Comparison of ENCODE assay signal across 8 cellular contexts in the genomic region with DNA sequence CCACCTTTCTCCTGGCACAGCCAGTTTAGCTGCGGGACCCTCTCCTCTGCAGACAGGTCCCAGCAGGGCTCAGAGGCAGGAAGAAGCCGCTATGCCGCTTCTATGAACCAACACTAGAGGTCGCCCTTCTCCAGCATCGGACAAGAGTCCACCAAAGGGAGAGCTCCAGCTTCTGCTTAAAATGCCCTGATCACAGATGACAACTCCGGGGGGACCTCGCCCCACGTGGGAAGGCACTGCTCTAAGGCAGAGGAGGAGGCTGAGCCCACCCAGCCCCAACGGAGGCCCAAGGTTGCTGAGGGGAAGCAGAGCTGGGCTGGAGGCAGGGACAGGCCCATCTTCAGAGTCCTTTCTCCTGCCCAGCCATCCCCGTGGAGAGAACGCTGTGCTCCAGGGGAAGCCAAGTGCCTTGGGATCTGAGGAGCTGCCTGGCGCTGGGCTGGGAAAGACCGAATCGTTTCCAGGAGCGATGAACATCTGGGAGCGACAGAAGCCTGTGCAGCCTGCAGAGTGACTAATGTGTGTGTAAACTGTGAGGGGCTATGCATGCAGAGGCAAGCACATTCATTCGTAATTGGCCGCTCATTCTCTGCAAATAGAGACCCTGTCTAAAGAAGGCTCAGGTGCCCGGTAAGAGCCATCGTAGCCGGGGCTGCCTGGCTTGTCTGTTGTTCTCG. TPM values are rescaled to one million over a fixed set of nuclear protein-coding genes. Genes with fewer than 3 reads are reported as not detected.
DNase-seq lines count a peak whose midpoint lies in the region; ATAC-seq, FAIRE-seq and TF ChIP-seq lines count a peak whose summit lies in the region.

No MANE protein-coding gene starts in this region.

- H3K36me3 ChIP-seq in WERI-Rb-1 (no peaks in the 10 kb centered on the region), HepG2 (replicated peaks in 1 of 2; ENCODE audit: control insufficient read depth in 1 of 2, insufficient read depth in 2 of 2, low read length in 2 of 2) (no peaks in the 10 kb centered on the region)

- H3K9me3 ChIP-seq in WERI-Rb-1 (ENCODE audit: severe bottlenecking), result no peaks in the 10 kb centered on the region
- H3K9me3 ChIP-seq in HepG2 (ENCODE audit: low read length), result no peaks in the 10 kb centered on the region

- peak; percentile 73 for ATAC-seq in HG03103 (IDR thresholded peaks at IDR 0.05; ENCODE audit: low read depth, unreplicated experiment)
- ATAC-seq in HepG2, result peak; percentile 89

- H3K9ac ChIP-seq in HepG2 (ENCODE audit: insufficient read depth, low read depth, low read length), result no peak overlapping the region

- H2AFZ ChIP-seq in HepG2 (ENCODE audit: low read length), result no peak overlapping the region

- no peaks in the 10 kb centered on the region for H3K27me3 ChIP-seq in WERI-Rb-1 (ENCODE audit: insufficient read depth, low read depth, severe bottlenecking)
- no peaks in the 10 kb centered on the region; a peak in 1 of 5 replicates for H3K27me3 ChIP-seq in HepG2 (ENCODE audit: control insufficient read depth in 1 of 2, insufficient read depth in 2 of 2, low read length in 2 of 2)

- H3K27ac ChIP-seq in WERI-Rb-1 (peak overlapping the region; percentile 81), HepG2 (ENCODE audit: extremely low read length, insufficient read depth, low read length) (peak overlapping the region; percentile 6)

- no peak for FAIRE-seq in HepG2 (lab: Jason Lieb, UNC)

- TF ChIP-seq CTCF in GM13976 (IDR thresholded peaks at IDR 0.05; ENCODE audit: borderline replicate concordance, control extremely low read depth, extremely low read depth, insufficient read depth, missing control alignments) (peak; percentile 68), WERI-Rb-1 (IDR thresholded peaks at IDR 0.05; ENCODE audit: low read depth, low read length) (peak; percentile 80), HepG2 (CRISPR knock-in tag; IDR thresholded peaks at IDR 0.05) (peak; percentile 96)

- POLR2A ChIA-PET in HepG2 (lab: Yijun Ruan, JAX), result interaction anchor here (1.1 to 2.5 kb wide), 3 partner anchors 9 to 26 kb away, joined by 3 to 26 read pairs (median 8); no protein-coding TSS in a partner anchor

- peak; percentile 81 for TF ChIP-seq RAD21 in HepG2 (CRISPR knock-in tag; IDR thresholded peaks at IDR 0.05)

- BruUV-seq in HepG2 (replicated peaks; lab: Mats Ljungman, UMichigan), result no TSS peak

- peak; percentile 94 for DNase-seq in GM13976 (ENCODE audit: low spot score)
- peak; percentile 75 for DNase-seq in WERI-Rb-1
- DNase-seq in cerebellum (ENCODE audit: low spot score), result peak; percentile 89
- DNase-seq in HepG2 (ENCODE audit: low spot score), result peak; percentile 70
- peak; percentile 46 to 61 (median 51) for DNase-seq in stimulated activated CD4-positive, alpha-beta T cell treated with anti-CD3 and anti-CD28 coated beads, TNF-alpha, amount 100 ng/mL, for 1 hour (ENCODE audit: low read depth in 3 of 3, low spot score in 1 of 3)
- no peak for DNase-seq in NCI-H510A treated with DMSO at 0.1 percent for 48 hours (lab: John Stamatoyannopoulos, UW)
- no peak for DNase-seq in SIG-M5 treated with dmso at 0.1 percent for 504 hours (lab: John Stamatoyannopoulos, UW; ENCODE audit: unreplicated experiment)

- CTCF ChIA-PET in HepG2 (lab: Yijun Ruan, JAX; ENCODE audit: low intra/inter-chr PET ratio, low total read pairs), result no interaction called here

- in situ Hi-C loops in GM13976 (cut with MboI; ENCODE audit: low sequenced_read_pairs, unreplicated experiment) (no loop called here), HepG2 (cut with HindIII; ENCODE audit: extremely low pct_ligation_motif_present, low pct_unique_long_range_greater_than_20kb) (no loop called here)

- H3K79me2 ChIP-seq in HepG2 (ENCODE audit: insufficient read depth, low read length), result no peaks in the 10 kb centered on the region

- intact Hi-C loops in HepG2 (cut with micrococcal nuclease; ENCODE audit: unreplicated experiment), result no loop called here

- H3K4me3 ChIP-seq in WERI-Rb-1 (ENCODE audit: low read depth, low read length), result no peak overlapping the region
- peak overlapping the region in 1 of 3 experiments; percentile 27; a peak in 1 of 6 replicates for H3K4me3 ChIP-seq in HepG2 (replicated peaks in 1 of 3; ENCODE audit: insufficient read depth in 1 of 3, low read depth in 2 of 3, low read length in 3 of 3)

- peak overlapping the region; percentile 51 for H3K4me2 ChIP-seq in HepG2 (ENCODE audit: low read depth, low read length)

- TF ChIP-seq EP300 in HepG2 (IDR thresholded peaks at IDR 0.05; ENCODE audit: low read depth in 2 of 2, low read length in 2 of 2), result no peak
- no peak for TF ChIP-seq EP300 in HepG2 (CRISPR knock-in tag; IDR thresholded peaks at IDR 0.05; ENCODE audit: borderline replicate concordance)

- 63% methylated on average over 16 of the region's 22 CpGs for WGBS in HepG2 (ENCODE audit: low lambda C conversion rate)

- peaks cover 54% of the 10 kb centered on the region for H3K4me1 ChIP-seq in HepG2 (ENCODE audit: insufficient read depth, low read length)

- no peak for TF ChIP-seq POLR2A in HepG2 (IDR thresholded peaks at IDR 0.05; ENCODE audit: insufficient read depth in 1 of 2, low read depth in 2 of 2, low read length in 2 of 2)

- no peaks in the 10 kb centered on the region for H4K20me1 ChIP-seq in HepG2 (ENCODE audit: insufficient read depth, low read length)

TF ChIP-seq in HepG2, 621 proteins besides CTCF, POLR2A, EP300 and RAD21 (continues in another document):
- no peak for TF ChIP-seq DNMT1 (CRISPR knock-in tag; IDR thresholded peaks at IDR 0.05)
- TF ChIP-seq CCAR2 (optimal IDR thresholded peaks at IDR 0.05; ENCODE audit: low read depth, low read length), result no peak
- no peak for TF ChIP-seq ATF7-NPFF (CRISPR knock-in tag; IDR thresholded peaks at IDR 0.05; ENCODE audit: low read depth)
- TF ChIP-seq SIX4 (CRISPR knock-in tag; IDR thresholded peaks at IDR 0.05), result no peak
- no peak for TF ChIP-seq TSC22D2 (CRISPR knock-in tag; IDR thresholded peaks at IDR 0.05; ENCODE audit: borderline replicate concordance)
- TF ChIP-seq MLLT10 (CRISPR knock-in tag; IDR thresholded peaks at IDR 0.05), result no peak
- TF ChIP-seq TGIF2 (CRISPR knock-in tag; IDR thresholded peaks at IDR 0.05), result no peak
- TF ChIP-seq GPN1 (CRISPR knock-in tag; IDR thresholded peaks at IDR 0.05; ENCODE audit: borderline replicate concordance), result no peak
- no peak for TF ChIP-seq STAT5B (CRISPR knock-in tag; IDR thresholded peaks at IDR 0.05)
- TF ChIP-seq SMARCC2 (IDR thresholded peaks at IDR 0.05), result no peak
- TF ChIP-seq XRCC5 (optimal IDR thresholded peaks at IDR 0.05; ENCODE audit: low read length), result peak; percentile 78
- TF ChIP-seq STAT6 (CRISPR knock-in tag; IDR thresholded peaks at IDR 0.05; ENCODE audit: borderline replicate concordance), result no peak

RNA-seq across cellular contexts. Expression of gene BDH1, which starts 43.5 kb away (rescaled TPM):
- total RNA-seq in cerebellum (15.3 TPM), HepG2 (2016; rRNA removed; fragmentation: Illumina TruSeq; extraction: Trizol) (21.2 and 26.9 TPM in 2 replicates)
- 3.3 and 3.6 TPM in 2 replicates for total RNA-seq in HepG2 (2016; cell fraction: cytosol; rRNA removed; fragmentation: Illumina TruSeq; extraction: Trizol; ENCODE audit: low read depth)
- total RNA-seq in HepG2 (2016; cell fraction: insoluble cytoplasmic fraction; rRNA removed; fragmentation: Illumina TruSeq; extraction: Trizol), result 21.4 and 23.7 TPM in 2 replicates
- 5.1 and 6.3 TPM in 2 replicates for total RNA-seq in HepG2 (2016; cell fraction: membrane; rRNA removed; fragmentation: Illumina TruSeq; extraction: Trizol)
- total RNA-seq in HepG2 (2016; cell fraction: nucleus; rRNA removed; fragmentation: Illumina TruSeq; extraction: Trizol), result 21.5 and 22.1 TPM in 2 replicates
- polyA plus RNA-seq in HepG2 (2011; rRNA removed), result 71.9 and 88.5 TPM in 2 replicates
- 48.3 and 55.2 TPM in 2 replicates for polyA plus RNA-seq in HepG2 (2011; cell fraction: cytosol; rRNA removed)
- 155 and 175 TPM in 2 replicates for polyA plus RNA-seq in HepG2 (2011; cell fraction: nucleus; rRNA removed)
- 58.0 and 95.2 TPM in 2 replicates for polyA plus RNA-seq in HepG2 (2012)
- 3.2 and 4.0 TPM in 2 replicates for polyA plus RNA-seq in HepG2 (2016; cell fraction: cytosol; fragmentation: Illumina TruSeq; extraction: Trizol; ENCODE audit: low read depth)
- 25.8 and 27.9 TPM in 2 replicates for polyA plus RNA-seq in HepG2 (2016; cell fraction: insoluble cytoplasmic fraction; fragmentation: Illumina TruSeq; extraction: Trizol; ENCODE audit: low read depth)
- 5.6 and 5.9 TPM in 2 replicates for polyA plus RNA-seq in HepG2 (2016; cell fraction: membrane; fragmentation: Illumina TruSeq; extraction: Trizol; ENCODE audit: low read depth)
- 56.0 and 59.9 TPM in 2 replicates for polyA plus RNA-seq in HepG2 (2016; cell fraction: nucleus; fragmentation: Illumina TruSeq; extraction: Trizol; ENCODE audit: insufficient read depth, low read depth)
- 7.9 and 48.3 TPM in 2 replicates for polyA minus RNA-seq in HepG2 (2011; rRNA and poly(A)+ RNA removed; ENCODE audit: low replicate concordance)
- polyA minus RNA-seq in HepG2 (2011; cell fraction: cytosol; rRNA and poly(A)+ RNA removed), result 15.6 and 18.9 TPM in 2 replicates
- 54.7 and 82.6 TPM in 2 replicates for polyA minus RNA-seq in HepG2 (2011; cell fraction: nucleus; rRNA and poly(A)+ RNA removed)

Comparison
In these comparisons a context has a peak if more than half of its experiments do, and no peak if none do; other contexts are left out.
1. DNase-seq: peak in GM13976 (single experiment), WERI-Rb-1 (single experiment), cerebellum (single experiment), HepG2 (single experiment) and stimulated activated CD4-positive, alpha-beta T cell treated with anti-CD3 and anti-CD28 coated beads, TNF-alpha, amount 100 ng/mL, for 1 hour (3 of 3); none in NCI-H510A treated with DMSO at 0.1 percent for 48 hours (single experiment) and SIG-M5 treated with dmso at 0.1 percent for 504 hours (single experiment).
2. Peak in every context shown above with its lines, with median percentiles within 50 percentile points of each other: CTCF ChIP-seq.